In genomic region chrX:72086995-72087394, GRCh38 we compare ENCODE assay signal across 28 cellular contexts.
"Had no signal": no experiment of that assay in that cellular context is flagged by ENCODE, and none has a peak within 500 bp of the region (broad histone marks: within the 10 kb centered on the region; RNA-seq: fewer than 3 reads in every experiment).

No MANE protein-coding gene starts in this region.

- H3K4me1 ChIP-seq: colonic mucosa, esophagus squamous epithelium, foreskin keratinocyte, gastrocnemius medialis had no signal

- H3K27me3 Mint-ChIP-seq: dendritic cell treated with granulocyte-macrophage colony-stimulating factor and Interleukin-4, amounts not matched to agents 40 ng/mL and 50 ng/mL, for 4 days; effector memory CD8-positive, alpha-beta T cell had no signal

- DNase-seq: colonic mucosa; cortex of kidney; dermis blood vessel endothelial cell; dorsolateral prefrontal cortex; effector CD4-positive, alpha-beta T cell; effector CD8-positive, alpha-beta T cell; effector memory CD4-positive, alpha-beta T cell; effector memory CD8-positive, alpha-beta T cell; endodermal cell; esophagus squamous epithelium; foreskin fibroblast; foreskin keratinocyte; foreskin melanocyte; gastrocnemius medialis; glutamatergic neuron; head of caudate nucleus; heart left ventricle; heart right ventricle had no signal

- ATAC-seq: effector memory CD8-positive, alpha-beta T cell; esophagus mucosa; foreskin keratinocyte; gastrocnemius medialis; gastroesophageal sphincter; heart left ventricle; heart right ventricle had no signal

- H3K4me3 Mint-ChIP-seq: dendritic cell treated with granulocyte-macrophage colony-stimulating factor and Interleukin-4, amounts not matched to agents 40 ng/mL and 50 ng/mL, for 4 days; effector memory CD8-positive, alpha-beta T cell; endodermal cell had no signal

- H3K27ac ChIP-seq: colonic mucosa, coronary artery, dorsolateral prefrontal cortex, epithelial cell of prostate, esophagus muscularis mucosa, esophagus squamous epithelium, foreskin keratinocyte, gastrocnemius medialis, gastroesophageal sphincter, heart left ventricle, heart right ventricle, hepatocyte had no signal

- H3K27ac Mint-ChIP-seq: dendritic cell treated with granulocyte-macrophage colony-stimulating factor and Interleukin-4, amounts not matched to agents 40 ng/mL and 50 ng/mL, for 4 days; effector memory CD8-positive, alpha-beta T cell; endodermal cell had no signal

- FAIRE-seq: endometrium, endothelial cell of umbilical vein, frontal cortex had no signal

- H3K36me3 ChIP-seq: colonic mucosa, esophagus muscularis mucosa, esophagus squamous epithelium, gastrocnemius medialis, gastroesophageal sphincter, heart left ventricle, heart right ventricle had no signal

- H3K9me3 ChIP-seq: colonic mucosa, esophagus muscularis mucosa, esophagus squamous epithelium, gastrocnemius medialis, gastroesophageal sphincter had no signal

- H3K9me3 Mint-ChIP-seq: dendritic cell treated with granulocyte-macrophage colony-stimulating factor and Interleukin-4, amounts not matched to agents 40 ng/mL and 50 ng/mL, for 4 days; effector memory CD8-positive, alpha-beta T cell had no signal

- H3K4me3 ChIP-seq: colonic mucosa, coronary artery, dorsolateral prefrontal cortex, esophagus muscularis mucosa, esophagus squamous epithelium, gastrocnemius medialis, gastroesophageal sphincter, heart left ventricle, heart right ventricle, hepatocyte had no signal
